15 cellular contexts compared by ENCODE assay signal in the genomic region with DNA sequence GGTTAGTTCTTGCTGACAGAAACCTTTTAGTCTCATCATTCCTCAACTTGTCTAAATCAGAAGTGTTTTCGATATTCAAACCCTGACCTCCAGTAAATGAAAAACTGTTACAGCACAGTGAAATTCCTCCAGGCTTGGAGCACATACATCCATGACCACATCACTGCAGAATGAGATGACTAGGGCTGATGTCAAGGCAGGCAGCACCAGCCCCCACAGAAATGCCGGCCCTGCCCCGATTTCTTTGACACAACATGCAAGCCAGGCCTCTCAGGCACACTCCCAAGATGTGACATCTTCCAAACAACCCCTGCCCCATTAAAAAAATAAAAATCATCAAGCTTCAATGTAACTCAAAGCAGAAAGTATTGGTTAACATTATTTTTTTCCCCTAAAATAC.
A peak's percentile ranks its signal among the peaks of the same experiment; 100 is the strongest.
DNase-seq lines count a peak whose midpoint lies in the region; ATAC-seq, FAIRE-seq and TF ChIP-seq lines count a peak whose summit lies in the region.
"Had no signal": no experiment of that assay in that cellular context is flagged by ENCODE, and none has a peak within 500 bp of the region (broad histone marks: within the 10 kb centered on the region; RNA-seq: fewer than 3 reads in every experiment).

No MANE protein-coding gene starts in this region.

- H3K4me3 ChIP-seq in RWPE2 (ENCODE audit: severe bottlenecking) (no peak overlapping the region), retinal pigment epithelial cell (ENCODE audit: low read length) (no peak overlapping the region), small intestine (ENCODE audit: low read depth in 1 of 2, low read length in 2 of 2) (no peak overlapping the region), Karpas-422 (ENCODE audit: low read length) (no peak overlapping the region)
- H3K4me3 ChIP-seq: stomach had no signal

- ATAC-seq in RWPE2 (ENCODE audit: low read depth) (peak; percentile 41; the same call in 1 of the 3 replicates), GM18858 (IDR thresholded peaks at IDR 0.05; ENCODE audit: unreplicated experiment) (no peak)

- no peak overlapping the region for H3K4me2 ChIP-seq in Karpas-422 (ENCODE audit: low read depth, low read length, poor library complexity, severe bottlenecking)
- H3K4me2 ChIP-seq: KMS-11 had no signal

- no peaks in the 10 kb centered on the region for H3K79me2 ChIP-seq in Karpas-422 (ENCODE audit: low read length)

- 69 to 93% (median 88%) methylated on average over 3 of the region's 3 CpGs for WGBS in small intestine, 3 donors

- TF ChIP-seq CTCF in RWPE2 (IDR thresholded peaks at IDR 0.05; ENCODE audit: poor library complexity, severe bottlenecking) (no peak), retinal pigment epithelial cell (conservative IDR thresholded peaks at IDR 0.05; ENCODE audit: low read depth, low read length) (no peak)

- FAIRE-seq in small intestine (lab: Jason Lieb, UNC), result no peak

- H3K36me3 ChIP-seq in RWPE2 (ENCODE audit: low read depth) (no peaks in the 10 kb centered on the region), small intestine (ENCODE audit: control insufficient read depth in 2 of 2, insufficient read depth in 2 of 2, low read length in 2 of 2) (no peaks in the 10 kb centered on the region), Karpas-422 (ENCODE audit: insufficient read depth, low read length) (no peaks in the 10 kb centered on the region)
- H3K36me3 ChIP-seq: stomach had no signal

- H3K27me3 ChIP-seq in RWPE2 (ENCODE audit: insufficient read depth, poor library complexity, severe bottlenecking), result no peaks in the 10 kb centered on the region
- no peaks in the 10 kb centered on the region for H3K27me3 ChIP-seq in small intestine (ENCODE audit: control insufficient read depth in 2 of 2, insufficient read depth in 2 of 2, low read length in 2 of 2)
- no peaks in the 10 kb centered on the region for H3K27me3 ChIP-seq in Karpas-422 (ENCODE audit: low read length)

- H3K9me3 ChIP-seq in RWPE2 (ENCODE audit: severe bottlenecking) (no peaks in the 10 kb centered on the region), small intestine (ENCODE audit: control insufficient read depth, low read depth) (no peaks in the 10 kb centered on the region), Karpas-422 (ENCODE audit: low read length) (no peaks in the 10 kb centered on the region)
- H3K9me3 ChIP-seq: stomach had no signal

- H3K27ac ChIP-seq in RWPE2 (ENCODE audit: poor library complexity, severe bottlenecking), result no peak overlapping the region
- H3K27ac ChIP-seq in small intestine (ENCODE audit: low read depth in 1 of 2, low read length in 1 of 2), result no peak overlapping the region
- no peak overlapping the region for H3K27ac ChIP-seq in Karpas-422 (ENCODE audit: low read length)
- H3K27ac ChIP-seq: KMS-11, stomach had no signal

- DNase-seq in GM03348 (ENCODE audit: low spot score) (peak; percentile 88), RWPE2 (ENCODE audit: low spot score) (no peak), fibroblast of the conjunctiva (ENCODE audit: low read depth) (peak; percentile 58), retinal pigment epithelial cell (ENCODE audit: low read depth) (peak; percentile 47), small intestine (no peak), NCI-H510A treated with DMSO at 0.1 percent for 48 hours (lab: John Stamatoyannopoulos, UW) (no peak), Karpas-422 (no peak)
- DNase-seq: activated CD4-positive, alpha-beta T cell treated with anti-CD3 and anti-CD28 coated beads for 1 hour; activated T-cell treated with anti-CD3 and anti-CD28 coated beads, Interleukin-2, amount 50 U/mL, for 24 hours; anterior cingulate cortex; CD4-positive, alpha-beta T cell; NCI-H2081; stomach had no signal

- no peaks in the 10 kb centered on the region for H3K9me2 ChIP-seq in Karpas-422 (replicated peaks; ENCODE audit: insufficient read depth, low read length)

- H3K9ac ChIP-seq in Karpas-422 (ENCODE audit: low read length), result no peak overlapping the region
- H3K9ac ChIP-seq: KMS-11 had no signal

- no peak overlapping the region for H2AFZ ChIP-seq in Karpas-422 (ENCODE audit: low read length)

- H4K20me1 ChIP-seq in Karpas-422 (ENCODE audit: insufficient read depth, low read depth, low read length), result no peaks in the 10 kb centered on the region

- H3K4me1 ChIP-seq in RWPE2 (ENCODE audit: insufficient read depth, poor library complexity, severe bottlenecking) (no peaks in the 10 kb centered on the region), small intestine (ENCODE audit: control insufficient read depth in 2 of 2, insufficient read depth in 1 of 2, low read depth in 1 of 2, low read length in 1 of 2) (no peaks in the 10 kb centered on the region), Karpas-422 (ENCODE audit: low read length) (no peaks in the 10 kb centered on the region)
- H3K4me1 ChIP-seq: stomach had no signal

Comparison
In these comparisons a context has a peak if more than half of its experiments do, and no peak if none do; other contexts are left out.
1. DNase-seq: peak in GM03348 (single experiment), fibroblast of the conjunctiva (single experiment) and retinal pigment epithelial cell (single experiment); none in RWPE2 (single experiment), small intestine (single experiment), NCI-H510A treated with DMSO at 0.1 percent for 48 hours (single experiment) and Karpas-422 (single experiment).